Comparison of ENCODE assay signal across 34 cellular contexts in the genomic region with DNA sequence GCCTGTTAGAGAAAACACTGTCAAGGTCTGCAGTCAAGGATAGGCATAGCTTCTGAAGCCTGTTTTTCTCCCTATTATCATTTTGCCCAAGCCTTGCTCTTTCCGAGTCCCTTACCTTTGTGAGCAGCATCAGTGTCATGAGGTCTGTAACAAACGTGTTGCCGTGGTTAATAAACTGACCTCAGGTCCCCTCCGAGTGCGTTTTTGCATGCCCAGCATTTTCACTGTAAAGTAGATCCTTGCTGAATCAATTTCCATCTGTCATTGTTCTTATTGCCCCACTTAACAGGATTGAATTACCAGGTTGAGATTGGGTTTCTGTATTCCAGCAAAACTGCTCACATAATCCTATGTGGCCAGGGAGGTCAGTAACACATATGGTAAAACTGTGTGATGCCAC.
"Had no signal": no experiment of that assay in that cellular context is flagged by ENCODE, and none has a peak within 500 bp of the region (broad histone marks: within the 10 kb centered on the region; RNA-seq: fewer than 3 reads in every experiment).

No MANE protein-coding gene starts in this region.

- DNase-seq: activated CD4-positive, alpha-beta memory T cell treated with anti-CD3 and anti-CD28 coated beads, Interleukin-2, amount 10 ng/mL, durations not matched to agents 7 days and 5 days; activated CD4-positive, alpha-beta T cell treated with anti-CD3 and anti-CD28 coated beads for 36 hours; activated CD4-positive, alpha-beta T cell treated with anti-CD3 and anti-CD28 coated beads, Interleukin-2, amount 10 ng/mL, durations not matched to agents 24 days and 14 days; activated CD4-positive, CD25-positive, alpha-beta regulatory T cell; activated CD4-positive, CD25-positive, alpha-beta regulatory T cell treated with anti-CD3 and anti-CD28 coated beads, Interleukin-2, amount 50 U/mL, for 72 hours; activated CD8-positive, alpha-beta memory T cell treated with anti-CD3 and anti-CD28 coated beads, Interleukin-2, amount 50 U/mL, for 48 hours; activated gamma-delta T cell; activated naive CD4-positive, alpha-beta T cell; activated naive CD4-positive, alpha-beta T cell treated with anti-CD3 and anti-CD28 coated beads, Interleukin-2, amount 10 ng/mL, durations not matched to agents 7 days and 5 days; activated naive CD8-positive, alpha-beta T cell treated with anti-CD3 and anti-CD28 coated beads, Interleukin-2, amount 10 ng/mL, durations not matched to agents 7 days and 5 days; activated T-cell treated with anti-CD3 and anti-CD28 coated beads for 4 hours; activated T-cell treated with anti-CD3 and anti-CD28 coated beads, Interleukin-2, amount 50 U/mL, for 24 hours; activated T-cell treated with anti-CD3 and anti-CD28 coated beads, Interleukin-2, amount 50 U/mL, for 72 hours; dorsolateral prefrontal cortex; effector memory CD4-positive, alpha-beta T cell; endodermal cell; erythroblast; foreskin keratinocyte; gastrocnemius medialis; glutamatergic neuron; heart left ventricle; T-helper 1 cell; T-helper 17 cell; T1000 had no signal

- H3K4me3 Mint-ChIP-seq: activated CD4-positive, alpha-beta memory T cell treated with anti-CD3 and anti-CD28 coated beads, Interleukin-2, amount 10 ng/mL, durations not matched to agents 7 days and 5 days; activated CD4-positive, alpha-beta T cell treated with anti-CD3 and anti-CD28 coated beads for 36 hours; activated CD4-positive, alpha-beta T cell treated with anti-CD3 and anti-CD28 coated beads, Interleukin-2, amount 10 ng/mL, durations not matched to agents 24 days and 14 days; activated naive CD4-positive, alpha-beta T cell treated with anti-CD3 and anti-CD28 coated beads, Interleukin-2, amount 10 ng/mL, durations not matched to agents 7 days and 5 days; activated naive CD8-positive, alpha-beta T cell treated with anti-CD3 and anti-CD28 coated beads, Interleukin-2, amount 10 ng/mL, durations not matched to agents 7 days and 5 days; activated T-cell treated with anti-CD3 and anti-CD28 coated beads, Interleukin-2, amount 50 U/mL, for 24 hours; activated T-cell treated with anti-CD3 and anti-CD28 coated beads, Interleukin-2, amount 50 U/mL, for 72 hours; brain; central memory CD8-positive, alpha-beta T cell; dendritic cell treated with granulocyte-macrophage colony-stimulating factor and Interleukin-4, amounts not matched to agents 40 ng/mL and 50 ng/mL, for 4 days; endodermal cell; T-helper 17 cell; T-helper 2 cell treated with Interferon-gamma antibody and Interleukin-4, amounts not matched to agents 5 μg/mL and 100 μg/mL, for 36 hours had no signal

- H3K4me1 ChIP-seq: ascending aorta, breast epithelium, esophagus muscularis mucosa, foreskin keratinocyte, gastrocnemius medialis, heart left ventricle had no signal

- H3K9me3 ChIP-seq: gastrocnemius medialis, heart left ventricle had no signal

- H3K4me1 Mint-ChIP-seq: activated CD4-positive, alpha-beta memory T cell treated with anti-CD3 and anti-CD28 coated beads, Interleukin-2, amount 10 ng/mL, durations not matched to agents 7 days and 5 days; activated CD4-positive, alpha-beta T cell treated with anti-CD3 and anti-CD28 coated beads for 36 hours; activated CD4-positive, alpha-beta T cell treated with anti-CD3 and anti-CD28 coated beads, Interleukin-2, amount 10 ng/mL, durations not matched to agents 24 days and 14 days; activated naive CD4-positive, alpha-beta T cell treated with anti-CD3 and anti-CD28 coated beads, Interleukin-2, amount 10 ng/mL, durations not matched to agents 7 days and 5 days; activated naive CD8-positive, alpha-beta T cell treated with anti-CD3 and anti-CD28 coated beads, Interleukin-2, amount 10 ng/mL, durations not matched to agents 7 days and 5 days; brain; central memory CD8-positive, alpha-beta T cell; endodermal cell; T-helper 17 cell had no signal

- H3K27ac ChIP-seq: ascending aorta, breast epithelium, cardiac muscle cell, coronary artery, dorsolateral prefrontal cortex, esophagus muscularis mucosa, foreskin keratinocyte, gastrocnemius medialis, heart left ventricle had no signal

- H3K27ac Mint-ChIP-seq: activated CD4-positive, alpha-beta memory T cell treated with anti-CD3 and anti-CD28 coated beads, Interleukin-2, amount 10 ng/mL, durations not matched to agents 7 days and 5 days; activated CD4-positive, alpha-beta T cell treated with anti-CD3 and anti-CD28 coated beads for 36 hours; activated CD4-positive, alpha-beta T cell treated with anti-CD3 and anti-CD28 coated beads, Interleukin-2, amount 10 ng/mL, durations not matched to agents 24 days and 14 days; activated naive CD4-positive, alpha-beta T cell treated with anti-CD3 and anti-CD28 coated beads, Interleukin-2, amount 10 ng/mL, durations not matched to agents 7 days and 5 days; activated naive CD4-positive, alpha-beta T cell treated with anti-CD3 and anti-CD28 coated beads, Interleukin-2, amount 50 U/mL, for 72 hours; activated naive CD8-positive, alpha-beta T cell treated with anti-CD3 and anti-CD28 coated beads, Interleukin-2, amount 10 ng/mL, durations not matched to agents 7 days and 5 days; activated T-cell treated with anti-CD3 and anti-CD28 coated beads, Interleukin-2, amount 50 U/mL, for 24 hours; activated T-cell treated with anti-CD3 and anti-CD28 coated beads, Interleukin-2, amount 50 U/mL, for 72 hours; brain; dendritic cell treated with granulocyte-macrophage colony-stimulating factor and Interleukin-4, amounts not matched to agents 40 ng/mL and 50 ng/mL, for 4 days; endodermal cell; T-helper 17 cell; T-helper 2 cell treated with Interferon-gamma antibody and Interleukin-4, amounts not matched to agents 5 μg/mL and 100 μg/mL, for 36 hours had no signal

- H3K4me3 ChIP-seq: ascending aorta, breast epithelium, cardiac muscle cell, coronary artery, dorsolateral prefrontal cortex, esophagus muscularis mucosa, gastrocnemius medialis, heart left ventricle had no signal

- ATAC-seq: activated CD4-positive, alpha-beta T cell treated with anti-CD3 and anti-CD28 coated beads for 36 hours; activated naive CD4-positive, alpha-beta T cell treated with anti-CD3 and anti-CD28 coated beads, Interleukin-2, amount 50 U/mL, for 72 hours; activated T-cell treated with anti-CD3 and anti-CD28 coated beads, Interleukin-2, amount 50 U/mL, for 72 hours; foreskin keratinocyte; gastrocnemius medialis; heart left ventricle; T-helper 17 cell had no signal

- H3K36me3 Mint-ChIP-seq: activated naive CD4-positive, alpha-beta T cell treated with anti-CD3 and anti-CD28 coated beads, Interleukin-2, amount 10 ng/mL, durations not matched to agents 7 days and 5 days; activated naive CD8-positive, alpha-beta T cell treated with anti-CD3 and anti-CD28 coated beads, Interleukin-2, amount 10 ng/mL, durations not matched to agents 7 days and 5 days; brain had no signal

- H3K27me3 Mint-ChIP-seq: activated CD4-positive, alpha-beta memory T cell treated with anti-CD3 and anti-CD28 coated beads, Interleukin-2, amount 10 ng/mL, durations not matched to agents 7 days and 5 days; activated CD4-positive, alpha-beta T cell treated with anti-CD3 and anti-CD28 coated beads for 36 hours; activated CD4-positive, alpha-beta T cell treated with anti-CD3 and anti-CD28 coated beads, Interleukin-2, amount 10 ng/mL, durations not matched to agents 24 days and 14 days; activated naive CD4-positive, alpha-beta T cell treated with anti-CD3 and anti-CD28 coated beads, Interleukin-2, amount 10 ng/mL, durations not matched to agents 7 days and 5 days; activated naive CD8-positive, alpha-beta T cell treated with anti-CD3 and anti-CD28 coated beads, Interleukin-2, amount 10 ng/mL, durations not matched to agents 7 days and 5 days; activated T-cell treated with anti-CD3 and anti-CD28 coated beads, Interleukin-2, amount 50 U/mL, for 24 hours; brain; central memory CD8-positive, alpha-beta T cell; dendritic cell treated with granulocyte-macrophage colony-stimulating factor and Interleukin-4, amounts not matched to agents 40 ng/mL and 50 ng/mL, for 4 days; T-helper 17 cell had no signal
